1 cellular context compared by ENCODE assay signal in genomic region chr3:183447206-183448001, GRCh38.
A peak's percentile ranks its signal among the peaks of the same experiment; 100 is the strongest.
TF ChIP-seq lines count a peak whose summit lies in the region.

No MANE protein-coding gene starts in this region.

TF ChIP-seq in WTC11, 78 proteins besides CTCF, POLR2A, EP300 and RAD21 (continued from another document):
- TF ChIP-seq, protein P1, sequence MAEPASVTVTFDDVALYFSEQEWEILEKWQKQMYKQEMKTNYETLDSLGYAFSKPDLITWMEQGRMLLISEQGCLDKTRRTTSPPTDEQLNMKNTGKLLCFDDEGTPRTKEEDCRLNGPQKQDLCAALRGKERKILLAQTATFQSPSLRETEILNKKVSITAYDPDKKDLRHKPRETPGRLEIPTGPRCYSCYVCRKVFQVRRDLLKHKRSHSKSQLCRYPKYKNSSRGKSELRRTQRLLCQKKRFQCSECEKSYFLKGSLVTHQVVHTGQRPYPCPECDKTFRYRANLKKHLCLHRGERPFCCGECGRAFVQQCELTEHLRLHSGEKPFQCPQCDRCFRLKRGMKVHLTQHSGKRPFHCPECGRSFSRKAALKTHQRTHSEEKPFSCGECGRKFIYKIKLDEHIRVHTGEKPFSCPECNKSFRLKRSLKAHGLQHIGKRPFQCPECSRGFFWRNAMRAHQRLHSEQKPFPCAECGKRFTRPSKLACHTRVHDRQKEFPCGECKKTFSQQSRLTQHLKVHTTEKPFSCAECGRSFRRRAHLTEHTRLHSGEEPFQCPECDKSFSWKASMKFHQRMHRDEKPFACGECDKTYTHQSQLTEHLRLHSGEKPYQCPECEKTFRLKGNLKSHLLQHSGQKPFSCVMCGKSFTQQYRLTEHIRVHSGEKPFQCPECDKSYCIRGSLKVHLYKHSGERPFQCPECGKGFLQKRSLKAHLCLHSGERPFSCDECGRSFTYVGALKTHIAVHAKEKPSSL (CRISPR knock-in tag; conservative IDR thresholded peaks at IDR 0.05): no peak
- TF ChIP-seq HMGA2 (CRISPR knock-in tag; IDR thresholded peaks at IDR 0.05): no peak
- TF ChIP-seq CREM (CRISPR knock-in tag; IDR thresholded peaks at IDR 0.05): peak; percentile 87
- no peak for TF ChIP-seq ZNF416 (CRISPR knock-in tag; IDR thresholded peaks at IDR 0.05)
- TF ChIP-seq ARID4B (CRISPR knock-in tag; IDR thresholded peaks at IDR 0.05; ENCODE audit: borderline replicate concordance): peak; percentile 79; the same call in 1 of the 2 replicates
- no peak for TF ChIP-seq IRF2 (CRISPR knock-in tag; IDR thresholded peaks at IDR 0.05; ENCODE audit: borderline replicate concordance, low read depth)
- peak; percentile 73 for TF ChIP-seq NFYB (CRISPR knock-in tag; conservative IDR thresholded peaks at IDR 0.05; ENCODE audit: low read depth)
- peak; percentile 87; the same call in 1 of the 2 replicates for TF ChIP-seq FOXP4 (CRISPR knock-in tag; IDR thresholded peaks at IDR 0.05)
- TF ChIP-seq TCF7 (CRISPR knock-in tag; IDR thresholded peaks at IDR 0.05; ENCODE audit: low read depth): peak; percentile 45; the same call in 1 of the 2 replicates
- TF ChIP-seq AR (CRISPR knock-in tag; IDR thresholded peaks at IDR 0.05): no peak
- TF ChIP-seq, protein P2, sequence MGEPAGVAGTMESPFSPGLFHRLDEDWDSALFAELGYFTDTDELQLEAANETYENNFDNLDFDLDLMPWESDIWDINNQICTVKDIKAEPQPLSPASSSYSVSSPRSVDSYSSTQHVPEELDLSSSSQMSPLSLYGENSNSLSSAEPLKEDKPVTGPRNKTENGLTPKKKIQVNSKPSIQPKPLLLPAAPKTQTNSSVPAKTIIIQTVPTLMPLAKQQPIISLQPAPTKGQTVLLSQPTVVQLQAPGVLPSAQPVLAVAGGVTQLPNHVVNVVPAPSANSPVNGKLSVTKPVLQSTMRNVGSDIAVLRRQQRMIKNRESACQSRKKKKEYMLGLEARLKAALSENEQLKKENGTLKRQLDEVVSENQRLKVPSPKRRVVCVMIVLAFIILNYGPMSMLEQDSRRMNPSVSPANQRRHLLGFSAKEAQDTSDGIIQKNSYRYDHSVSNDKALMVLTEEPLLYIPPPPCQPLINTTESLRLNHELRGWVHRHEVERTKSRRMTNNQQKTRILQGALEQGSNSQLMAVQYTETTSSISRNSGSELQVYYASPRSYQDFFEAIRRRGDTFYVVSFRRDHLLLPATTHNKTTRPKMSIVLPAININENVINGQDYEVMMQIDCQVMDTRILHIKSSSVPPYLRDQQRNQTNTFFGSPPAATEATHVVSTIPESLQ (CRISPR knock-in tag; IDR thresholded peaks at IDR 0.05): no peak
- TF ChIP-seq JUN (CRISPR knock-in tag; IDR thresholded peaks at IDR 0.05): no peak
- TF ChIP-seq SMAD3 (CRISPR knock-in tag; IDR thresholded peaks at IDR 0.05; ENCODE audit: borderline replicate concordance): peak; percentile 75; the same call in 1 of the 2 replicates
- TF ChIP-seq NFE2L1 (CRISPR knock-in tag; IDR thresholded peaks at IDR 0.05): peak; percentile 78
- TF ChIP-seq, protein P3, sequence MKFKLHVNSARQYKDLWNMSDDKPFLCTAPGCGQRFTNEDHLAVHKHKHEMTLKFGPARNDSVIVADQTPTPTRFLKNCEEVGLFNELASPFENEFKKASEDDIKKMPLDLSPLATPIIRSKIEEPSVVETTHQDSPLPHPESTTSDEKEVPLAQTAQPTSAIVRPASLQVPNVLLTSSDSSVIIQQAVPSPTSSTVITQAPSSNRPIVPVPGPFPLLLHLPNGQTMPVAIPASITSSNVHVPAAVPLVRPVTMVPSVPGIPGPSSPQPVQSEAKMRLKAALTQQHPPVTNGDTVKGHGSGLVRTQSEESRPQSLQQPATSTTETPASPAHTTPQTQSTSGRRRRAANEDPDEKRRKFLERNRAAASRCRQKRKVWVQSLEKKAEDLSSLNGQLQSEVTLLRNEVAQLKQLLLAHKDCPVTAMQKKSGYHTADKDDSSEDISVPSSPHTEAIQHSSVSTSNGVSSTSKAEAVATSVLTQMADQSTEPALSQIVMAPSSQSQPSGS (CRISPR knock-in tag; IDR thresholded peaks at IDR 0.05; ENCODE audit: borderline replicate concordance, low read depth): no peak; the same call in 1 of the 2 replicates
- no peak for TF ChIP-seq PREB (CRISPR knock-in tag; IDR thresholded peaks at IDR 0.05; ENCODE audit: borderline replicate concordance)
- TF ChIP-seq TP53 (CRISPR knock-in tag; IDR thresholded peaks at IDR 0.05): no peak
- TF ChIP-seq MYBL2 (CRISPR knock-in tag; IDR thresholded peaks at IDR 0.05): peak; percentile 91
- TF ChIP-seq, protein P4, sequence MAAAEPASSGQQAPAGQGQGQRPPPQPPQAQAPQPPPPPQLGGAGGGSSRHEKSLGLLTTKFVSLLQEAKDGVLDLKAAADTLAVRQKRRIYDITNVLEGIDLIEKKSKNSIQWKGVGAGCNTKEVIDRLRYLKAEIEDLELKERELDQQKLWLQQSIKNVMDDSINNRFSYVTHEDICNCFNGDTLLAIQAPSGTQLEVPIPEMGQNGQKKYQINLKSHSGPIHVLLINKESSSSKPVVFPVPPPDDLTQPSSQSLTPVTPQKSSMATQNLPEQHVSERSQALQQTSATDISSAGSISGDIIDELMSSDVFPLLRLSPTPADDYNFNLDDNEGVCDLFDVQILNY (CRISPR knock-in tag; IDR thresholded peaks at IDR 0.05): 0 out of 2 replicates have a peak, but pooled peaks have one; percentile 22
- TF ChIP-seq KAT7 (CRISPR knock-in tag; IDR thresholded peaks at IDR 0.05; ENCODE audit: borderline replicate concordance): peak; percentile 95
- TF ChIP-seq ZBTB21 (CRISPR knock-in tag; IDR thresholded peaks at IDR 0.05; ENCODE audit: borderline replicate concordance): 0 out of 2 replicates have a peak, but pooled peaks have one; percentile 77
- TF ChIP-seq SP1 (CRISPR knock-in tag; conservative IDR thresholded peaks at IDR 0.05): peak; percentile 92
- TF ChIP-seq, protein P5, sequence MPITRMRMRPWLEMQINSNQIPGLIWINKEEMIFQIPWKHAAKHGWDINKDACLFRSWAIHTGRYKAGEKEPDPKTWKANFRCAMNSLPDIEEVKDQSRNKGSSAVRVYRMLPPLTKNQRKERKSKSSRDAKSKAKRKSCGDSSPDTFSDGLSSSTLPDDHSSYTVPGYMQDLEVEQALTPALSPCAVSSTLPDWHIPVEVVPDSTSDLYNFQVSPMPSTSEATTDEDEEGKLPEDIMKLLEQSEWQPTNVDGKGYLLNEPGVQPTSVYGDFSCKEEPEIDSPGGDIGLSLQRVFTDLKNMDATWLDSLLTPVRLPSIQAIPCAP (CRISPR knock-in tag; IDR thresholded peaks at IDR 0.05): 0 out of 2 replicates have a peak, but pooled peaks have one; percentile 67
- no peak for TF ChIP-seq PRRX2 (CRISPR knock-in tag; IDR thresholded peaks at IDR 0.05)
- TF ChIP-seq NFATC4 (CRISPR knock-in tag; IDR thresholded peaks at IDR 0.05): no peak
- TF ChIP-seq, protein P6, sequence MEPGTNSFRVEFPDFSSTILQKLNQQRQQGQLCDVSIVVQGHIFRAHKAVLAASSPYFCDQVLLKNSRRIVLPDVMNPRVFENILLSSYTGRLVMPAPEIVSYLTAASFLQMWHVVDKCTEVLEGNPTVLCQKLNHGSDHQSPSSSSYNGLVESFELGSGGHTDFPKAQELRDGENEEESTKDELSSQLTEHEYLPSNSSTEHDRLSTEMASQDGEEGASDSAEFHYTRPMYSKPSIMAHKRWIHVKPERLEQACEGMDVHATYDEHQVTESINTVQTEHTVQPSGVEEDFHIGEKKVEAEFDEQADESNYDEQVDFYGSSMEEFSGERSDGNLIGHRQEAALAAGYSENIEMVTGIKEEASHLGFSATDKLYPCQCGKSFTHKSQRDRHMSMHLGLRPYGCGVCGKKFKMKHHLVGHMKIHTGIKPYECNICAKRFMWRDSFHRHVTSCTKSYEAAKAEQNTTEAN (CRISPR knock-in tag; IDR thresholded peaks at IDR 0.05): peak; percentile 86
- TF ChIP-seq, protein P7, sequence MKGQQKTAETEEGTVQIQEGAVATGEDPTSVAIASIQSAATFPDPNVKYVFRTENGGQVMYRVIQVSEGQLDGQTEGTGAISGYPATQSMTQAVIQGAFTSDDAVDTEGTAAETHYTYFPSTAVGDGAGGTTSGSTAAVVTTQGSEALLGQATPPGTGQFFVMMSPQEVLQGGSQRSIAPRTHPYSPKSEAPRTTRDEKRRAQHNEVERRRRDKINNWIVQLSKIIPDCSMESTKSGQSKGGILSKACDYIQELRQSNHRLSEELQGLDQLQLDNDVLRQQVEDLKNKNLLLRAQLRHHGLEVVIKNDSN (CRISPR knock-in tag; IDR thresholded peaks at IDR 0.05): peak; percentile 67
- peak; percentile 96 for TF ChIP-seq FOXP1 (CRISPR knock-in tag; IDR thresholded peaks at IDR 0.05; ENCODE audit: borderline replicate concordance)
- TF ChIP-seq ELF4 (CRISPR knock-in tag; IDR thresholded peaks at IDR 0.05; ENCODE audit: low read depth): no peak
- no peak for TF ChIP-seq JAZF1 (CRISPR knock-in tag; IDR thresholded peaks at IDR 0.05)
- peak; percentile 80; the same call in 1 of the 2 replicates for TF ChIP-seq TEAD1 (CRISPR knock-in tag; IDR thresholded peaks at IDR 0.05)
- TF ChIP-seq SOX15 (CRISPR knock-in tag; IDR thresholded peaks at IDR 0.05): no peak
- TF ChIP-seq, protein P8, sequence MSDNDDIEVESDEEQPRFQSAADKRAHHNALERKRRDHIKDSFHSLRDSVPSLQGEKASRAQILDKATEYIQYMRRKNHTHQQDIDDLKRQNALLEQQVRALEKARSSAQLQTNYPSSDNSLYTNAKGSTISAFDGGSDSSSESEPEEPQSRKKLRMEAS (CRISPR knock-in tag; IDR thresholded peaks at IDR 0.05): peak; percentile 88
- peak; percentile 92 for TF ChIP-seq FOXK1 (CRISPR knock-in tag; IDR thresholded peaks at IDR 0.05)
- no peak for TF ChIP-seq EMX1 (CRISPR knock-in tag; IDR thresholded peaks at IDR 0.05)
